1 cellular context compared by ENCODE assay signal in the genomic region with DNA sequence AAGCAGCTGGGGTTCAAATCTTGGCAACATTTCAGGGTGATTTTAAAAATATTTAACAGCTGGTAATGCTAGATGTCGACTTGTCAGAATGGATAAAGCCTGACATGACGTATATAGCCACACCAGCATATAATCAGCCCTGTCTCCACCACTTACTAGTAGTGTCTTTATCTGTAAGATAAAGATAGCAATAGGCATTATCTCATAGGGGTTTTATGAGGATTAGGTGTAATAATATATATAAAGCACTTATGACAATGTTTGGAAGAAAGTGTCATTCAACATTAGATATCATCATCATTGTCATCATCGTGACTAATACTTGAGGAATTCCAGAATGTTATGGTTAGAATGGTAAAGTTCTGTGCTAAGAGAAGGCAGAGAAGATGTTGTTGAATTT.
A peak's percentile ranks its signal among the peaks of the same experiment; 100 is the strongest.
TF ChIP-seq lines count a peak whose summit lies in the region.

No MANE protein-coding gene starts in this region.

TF ChIP-seq in HEK293, 187 proteins besides CTCF, POLR2A, EP300 and RAD21 (continued from another document):
- TF ChIP-seq, protein P1, sequence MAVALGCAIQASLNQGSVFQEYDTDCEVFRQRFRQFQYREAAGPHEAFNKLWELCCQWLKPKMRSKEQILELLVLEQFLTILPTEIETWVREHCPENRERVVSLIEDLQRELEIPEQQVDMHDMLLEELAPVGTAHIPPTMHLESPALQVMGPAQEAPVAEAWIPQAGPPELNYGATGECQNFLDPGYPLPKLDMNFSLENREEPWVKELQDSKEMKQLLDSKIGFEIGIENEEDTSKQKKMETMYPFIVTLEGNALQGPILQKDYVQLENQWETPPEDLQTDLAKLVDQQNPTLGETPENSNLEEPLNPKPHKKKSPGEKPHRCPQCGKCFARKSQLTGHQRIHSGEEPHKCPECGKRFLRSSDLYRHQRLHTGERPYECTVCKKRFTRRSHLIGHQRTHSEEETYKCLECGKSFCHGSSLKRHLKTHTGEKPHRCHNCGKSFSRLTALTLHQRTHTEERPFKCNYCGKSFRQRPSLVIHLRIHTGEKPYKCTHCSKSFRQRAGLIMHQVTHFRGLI (tag by site-specific recombination; IDR thresholded peaks at IDR 0.05), result no peak
- TF ChIP-seq ZNF837 (tag by site-specific recombination; IDR thresholded peaks at IDR 0.05), result no peak
- no peak; the same call in 1 of the 2 replicates for TF ChIP-seq KLF16 (tag by site-specific recombination; IDR thresholded peaks at IDR 0.05)
- TF ChIP-seq WT1 (tag by site-specific recombination; IDR thresholded peaks at IDR 0.05), result no peak
- no peak for TF ChIP-seq ZNF223 (tag by site-specific recombination; IDR thresholded peaks at IDR 0.05)
- TF ChIP-seq ZNF146 (tag by site-specific recombination; IDR thresholded peaks at IDR 0.05), result no peak
- TF ChIP-seq ZIC2 (tag by site-specific recombination; IDR thresholded peaks at IDR 0.05), result no peak
- no peak for TF ChIP-seq ZNF571 (tag by site-specific recombination; IDR thresholded peaks at IDR 0.05)
- TF ChIP-seq KLF8 (tag by site-specific recombination; IDR thresholded peaks at IDR 0.05), result peak; percentile 33; the same call in 1 of the 2 replicates
- TF ChIP-seq PRDM1 (tag by site-specific recombination; IDR thresholded peaks at IDR 0.05), result no peak
- TF ChIP-seq ZFP41 (tag by site-specific recombination; IDR thresholded peaks at IDR 0.05; ENCODE audit: borderline replicate concordance), result no peak
- no peak for TF ChIP-seq ZNF416 (tag by site-specific recombination; IDR thresholded peaks at IDR 0.05)
- peak; percentile 58 for TF ChIP-seq ZNF843 (tag by site-specific recombination; IDR thresholded peaks at IDR 0.05)
- no peak for TF ChIP-seq ZNF37A (tag by site-specific recombination; IDR thresholded peaks at IDR 0.05)
- TF ChIP-seq ZXDB (tag by site-specific recombination; IDR thresholded peaks at IDR 0.05), result peak; percentile 59; the same call in 1 of the 2 replicates
- 0 out of 2 replicates have a peak, but pooled peaks have one; percentile 20 for TF ChIP-seq SP7 (tag by site-specific recombination; IDR thresholded peaks at IDR 0.05)
- peak; percentile 53 for TF ChIP-seq ZNF629 (tag by site-specific recombination; IDR thresholded peaks at IDR 0.05)
- TF ChIP-seq, protein P2, sequence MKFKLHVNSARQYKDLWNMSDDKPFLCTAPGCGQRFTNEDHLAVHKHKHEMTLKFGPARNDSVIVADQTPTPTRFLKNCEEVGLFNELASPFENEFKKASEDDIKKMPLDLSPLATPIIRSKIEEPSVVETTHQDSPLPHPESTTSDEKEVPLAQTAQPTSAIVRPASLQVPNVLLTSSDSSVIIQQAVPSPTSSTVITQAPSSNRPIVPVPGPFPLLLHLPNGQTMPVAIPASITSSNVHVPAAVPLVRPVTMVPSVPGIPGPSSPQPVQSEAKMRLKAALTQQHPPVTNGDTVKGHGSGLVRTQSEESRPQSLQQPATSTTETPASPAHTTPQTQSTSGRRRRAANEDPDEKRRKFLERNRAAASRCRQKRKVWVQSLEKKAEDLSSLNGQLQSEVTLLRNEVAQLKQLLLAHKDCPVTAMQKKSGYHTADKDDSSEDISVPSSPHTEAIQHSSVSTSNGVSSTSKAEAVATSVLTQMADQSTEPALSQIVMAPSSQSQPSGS (tag by site-specific recombination; IDR thresholded peaks at IDR 0.05; ENCODE audit: low read depth), result peak; percentile 21; the same call in 1 of the 2 replicates
- TF ChIP-seq ZNF2 (tag by site-specific recombination; IDR thresholded peaks at IDR 0.05), result no peak
- TF ChIP-seq ZNF792 (tag by site-specific recombination; IDR thresholded peaks at IDR 0.05), result no peak
- TF ChIP-seq, protein P3, sequence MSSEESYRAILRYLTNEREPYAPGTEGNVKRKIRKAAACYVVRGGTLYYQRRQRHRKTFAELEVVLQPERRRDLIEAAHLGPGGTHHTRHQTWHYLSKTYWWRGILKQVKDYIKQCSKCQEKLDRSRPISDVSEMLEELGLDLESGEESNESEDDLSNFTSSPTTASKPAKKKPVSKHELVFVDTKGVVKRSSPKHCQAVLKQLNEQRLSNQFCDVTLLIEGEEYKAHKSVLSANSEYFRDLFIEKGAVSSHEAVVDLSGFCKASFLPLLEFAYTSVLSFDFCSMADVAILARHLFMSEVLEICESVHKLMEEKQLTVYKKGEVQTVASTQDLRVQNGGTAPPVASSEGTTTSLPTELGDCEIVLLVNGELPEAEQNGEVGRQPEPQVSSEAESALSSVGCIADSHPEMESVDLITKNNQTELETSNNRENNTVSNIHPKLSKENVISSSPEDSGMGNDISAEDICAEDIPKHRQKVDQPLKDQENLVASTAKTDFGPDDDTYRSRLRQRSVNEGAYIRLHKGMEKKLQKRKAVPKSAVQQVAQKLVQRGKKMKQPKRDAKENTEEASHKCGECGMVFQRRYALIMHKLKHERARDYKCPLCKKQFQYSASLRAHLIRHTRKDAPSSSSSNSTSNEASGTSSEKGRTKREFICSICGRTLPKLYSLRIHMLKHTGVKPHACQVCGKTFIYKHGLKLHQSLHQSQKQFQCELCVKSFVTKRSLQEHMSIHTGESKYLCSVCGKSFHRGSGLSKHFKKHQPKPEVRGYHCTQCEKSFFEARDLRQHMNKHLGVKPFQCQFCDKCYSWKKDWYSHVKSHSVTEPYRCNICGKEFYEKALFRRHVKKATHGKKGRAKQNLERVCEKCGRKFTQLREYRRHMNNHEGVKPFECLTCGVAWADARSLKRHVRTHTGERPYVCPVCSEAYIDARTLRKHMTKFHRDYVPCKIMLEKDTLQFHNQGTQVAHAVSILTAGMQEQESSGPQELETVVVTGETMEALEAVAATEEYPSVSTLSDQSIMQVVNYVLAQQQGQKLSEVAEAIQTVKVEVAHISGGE (tag by site-specific recombination; conservative IDR thresholded peaks at IDR 0.05; ENCODE audit: low read depth), result no peak
- TF ChIP-seq ZNF529 (tag by site-specific recombination; IDR thresholded peaks at IDR 0.05; ENCODE audit: insufficient replicate concordance), result no peak
- no peak for TF ChIP-seq ZNF169 (tag by site-specific recombination; IDR thresholded peaks at IDR 0.05)
- no peak for TF ChIP-seq ZNF561 (tag by site-specific recombination; IDR thresholded peaks at IDR 0.05; ENCODE audit: borderline replicate concordance)
- no peak for TF ChIP-seq ZNF473 (tag by site-specific recombination; IDR thresholded peaks at IDR 0.05)
- TF ChIP-seq TCF7L2 (IDR thresholded peaks at IDR 0.05; ENCODE audit: borderline replicate concordance, low read depth, low read length), result no peak
